24 cellular contexts compared by ENCODE assay signal in genomic region chr11:132448334-132448995, GRCh38.
DNase-seq lines count a peak whose midpoint lies in the region; ATAC-seq, FAIRE-seq and TF ChIP-seq lines count a peak whose summit lies in the region.
"Had no signal": no experiment of that assay in that cellular context is flagged by ENCODE, and none has a peak within 500 bp of the region (broad histone marks: within the 10 kb centered on the region; RNA-seq: fewer than 3 reads in every experiment).

No MANE protein-coding gene starts in this region.

- H3K36me3 ChIP-seq in HAP-1 (replicated peaks), result no peaks in the 10 kb centered on the region
- H3K36me3 ChIP-seq: pancreas, sigmoid colon, thyroid gland had no signal

- peak; percentile 22; the same call in 1 of the 2 replicates for TF ChIP-seq CTCF in HFFc6 (IDR thresholded peaks at IDR 0.05)

- peaks cover 12% of the 10 kb centered on the region for H3K27me3 Mint-ChIP-seq in HFFc6 (ENCODE audit: insufficient read depth)
- H3K27me3 Mint-ChIP-seq: activated CD4-positive, alpha-beta memory T cell treated with anti-CD3 and anti-CD28 coated beads, Interleukin-2, amount 10 ng/mL, durations not matched to agents 7 days and 5 days; CD4-positive, CD25-positive, alpha-beta regulatory T cell; naive thymus-derived CD4-positive, alpha-beta T cell; stimulated activated naive B cell treated with anti-CD40 and anti-IgM and Interleukin-4, amounts not matched to agents 10 μg/mL and 1 μg/mL and 100 μg/mL, for 72 hours had no signal

- no peak for ATAC-seq in GM21367 (IDR thresholded peaks at IDR 0.05; ENCODE audit: unreplicated experiment)
- ATAC-seq: naive thymus-derived CD4-positive, alpha-beta T cell; pancreas; stimulated activated naive B cell treated with anti-CD40 and anti-IgM and Interleukin-4, amounts not matched to agents 10 μg/mL and 1 μg/mL and 100 μg/mL, for 72 hours had no signal

- no peak overlapping the region for H3K4me3 ChIP-seq in HAP-1
- H3K4me3 ChIP-seq: pancreas, sigmoid colon, thyroid gland had no signal

- no peak overlapping the region for H3K4me3 Mint-ChIP-seq in HFFc6
- H3K4me3 Mint-ChIP-seq: activated CD4-positive, alpha-beta memory T cell treated with anti-CD3 and anti-CD28 coated beads, Interleukin-2, amount 10 ng/mL, durations not matched to agents 7 days and 5 days; CD4-positive, CD25-positive, alpha-beta regulatory T cell; naive thymus-derived CD4-positive, alpha-beta T cell; stimulated activated naive B cell treated with anti-CD40 and anti-IgM and Interleukin-4, amounts not matched to agents 10 μg/mL and 1 μg/mL and 100 μg/mL, for 72 hours had no signal

- H3K27ac Mint-ChIP-seq in HFFc6, result no peak overlapping the region
- H3K27ac Mint-ChIP-seq: activated CD4-positive, alpha-beta memory T cell treated with anti-CD3 and anti-CD28 coated beads, Interleukin-2, amount 10 ng/mL, durations not matched to agents 7 days and 5 days; CD4-positive, CD25-positive, alpha-beta regulatory T cell; naive thymus-derived CD4-positive, alpha-beta T cell; stimulated activated naive B cell treated with anti-CD40 and anti-IgM and Interleukin-4, amounts not matched to agents 10 μg/mL and 1 μg/mL and 100 μg/mL, for 72 hours had no signal

- H3K27me3 ChIP-seq in HAP-1 (ENCODE audit: low read depth), result no peaks in the 10 kb centered on the region
- H3K27me3 ChIP-seq: pancreas, sigmoid colon, thyroid gland had no signal

- no peaks in the 10 kb centered on the region for H3K4me1 ChIP-seq in HAP-1
- H3K4me1 ChIP-seq: pancreas, sigmoid colon had no signal

- H3K9me3 Mint-ChIP-seq in HFFc6, result no peaks in the 10 kb centered on the region
- H3K9me3 Mint-ChIP-seq: activated CD4-positive, alpha-beta memory T cell treated with anti-CD3 and anti-CD28 coated beads, Interleukin-2, amount 10 ng/mL, durations not matched to agents 7 days and 5 days had no signal

- FAIRE-seq in GM19239 (lab: Jason Lieb, UNC), result no peak
- no peak for FAIRE-seq in H54 (lab: Jason Lieb, UNC)
- FAIRE-seq: pancreas had no signal

- H3K36me3 Mint-ChIP-seq in HFFc6 (ENCODE audit: low read depth), result no peaks in the 10 kb centered on the region
- H3K36me3 Mint-ChIP-seq: CD4-positive, CD25-positive, alpha-beta regulatory T cell; naive thymus-derived CD4-positive, alpha-beta T cell; stimulated activated naive B cell treated with anti-CD40 and anti-IgM and Interleukin-4, amounts not matched to agents 10 μg/mL and 1 μg/mL and 100 μg/mL, for 72 hours had no signal

- peak; percentile 77 for DNase-seq in AG20443 (ENCODE audit: low spot score)
- DNase-seq in HFFc6, result peak; percentile 49
- peak; percentile 23 for DNase-seq in astrocyte of the hippocampus (ENCODE audit: low read depth, low spot score)
- peak; percentile 41 for DNase-seq in kidney glomerular epithelial cell (lab: John Stamatoyannopoulos, UW)
- no peak for DNase-seq in HAP-1 (ENCODE audit: low spot score in 2 of 2)
- no peak for DNase-seq in GM19239 (ENCODE audit: insufficient read length, low spot score)
- no peak for DNase-seq in H54 (ENCODE audit: insufficient read length, low spot score)
- DNase-seq: activated CD4-positive, alpha-beta memory T cell treated with anti-CD3 and anti-CD28 coated beads, Interleukin-2, amount 10 ng/mL, durations not matched to agents 7 days and 5 days; activated CD4-positive, CD25-positive, alpha-beta regulatory T cell; activated naive CD4-positive, alpha-beta T cell; activated T-cell treated with anti-CD3 and anti-CD28 coated beads for 4 hours; caudate nucleus; CD4-positive, CD25-positive, alpha-beta regulatory T cell; foreskin melanocyte; naive thymus-derived CD4-positive, alpha-beta T cell; NCI-H1105 treated with DMSO at 0.1 percent for 48 hours; NCI-H2107; NCI-H524 treated with DMSO at 0.1 percent for 48 hours; pancreas; sigmoid colon; stimulated activated naive B cell treated with anti-CD40 and anti-IgM and Interleukin-4, amounts not matched to agents 10 μg/mL and 1 μg/mL and 100 μg/mL, for 72 hours; T-helper 9 cell; thyroid gland had no signal

- H3K4me1 Mint-ChIP-seq in HFFc6 (ENCODE audit: low read depth), result peaks cover 18% of the 10 kb centered on the region; the same call in 1 of the 2 replicates
- H3K4me1 Mint-ChIP-seq: activated CD4-positive, alpha-beta memory T cell treated with anti-CD3 and anti-CD28 coated beads, Interleukin-2, amount 10 ng/mL, durations not matched to agents 7 days and 5 days; CD4-positive, CD25-positive, alpha-beta regulatory T cell; naive thymus-derived CD4-positive, alpha-beta T cell; stimulated activated naive B cell treated with anti-CD40 and anti-IgM and Interleukin-4, amounts not matched to agents 10 μg/mL and 1 μg/mL and 100 μg/mL, for 72 hours had no signal

- H3K9me3 ChIP-seq in HAP-1, result no peaks in the 10 kb centered on the region
- H3K9me3 ChIP-seq: pancreas, sigmoid colon, thyroid gland had no signal

- in situ Hi-C loops in HAP-1 (cut with MboI; ENCODE audit: low sequenced_read_pairs), result no loop called here

- no peak for TF ChIP-seq POLR2A in H54 (IDR thresholded peaks at IDR 0.05; ENCODE audit: low read depth, low read length)

Comparison
In these comparisons a context has a peak if more than half of its experiments do, and no peak if none do; other contexts are left out.
1. DNase-seq: peak in AG20443 (single experiment), HFFc6 (single experiment), astrocyte of the hippocampus (single experiment) and kidney glomerular epithelial cell (single experiment); none in HAP-1 (0 of 2), GM19239 (single experiment) and H54 (single experiment).